1 cellular context compared by ENCODE assay signal in the genomic region with DNA sequence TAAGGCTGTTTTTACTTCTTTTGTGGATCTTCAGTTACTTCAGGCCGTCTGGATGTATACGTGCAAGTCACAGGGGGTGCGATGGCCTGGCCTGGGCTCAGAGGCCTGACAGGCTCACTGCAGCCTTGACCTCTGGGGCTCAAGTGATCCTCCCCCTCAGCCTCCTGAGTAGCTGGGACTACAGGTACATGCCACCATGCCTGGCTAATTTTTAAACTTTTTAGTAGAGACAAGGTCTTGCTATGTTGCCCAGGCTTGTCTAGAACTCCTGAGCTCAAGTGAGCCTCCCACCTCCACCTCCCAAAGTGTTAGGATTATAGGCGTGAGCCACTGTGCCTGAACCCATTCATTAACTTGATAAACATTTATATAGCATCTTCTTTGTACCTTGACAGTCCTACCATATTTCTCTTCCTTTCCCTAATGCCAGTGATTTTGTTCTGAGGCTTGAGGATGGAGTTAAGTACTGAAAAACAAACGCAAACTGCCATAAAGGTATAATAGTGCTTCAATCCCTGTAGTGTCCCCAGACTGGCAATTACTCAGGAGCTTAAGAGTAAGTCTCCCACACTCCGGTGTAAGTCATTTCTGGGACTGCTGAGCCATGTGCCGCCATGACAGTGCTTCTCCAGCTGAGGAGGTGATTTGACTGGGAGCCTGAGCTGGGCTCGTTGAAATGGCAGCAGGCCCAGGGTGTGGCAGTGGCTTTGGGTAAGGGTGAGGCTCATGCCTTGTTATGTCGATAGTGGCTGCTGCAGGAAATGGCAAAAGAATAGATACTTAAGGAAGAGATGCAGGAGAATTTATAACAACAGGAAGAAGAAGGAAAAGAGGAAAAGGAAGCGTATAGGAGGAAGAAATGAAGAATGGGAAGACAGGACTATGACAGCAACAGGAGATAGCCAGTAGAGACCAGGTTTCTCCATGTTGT.
A peak's percentile ranks its signal among the peaks of the same experiment; 100 is the strongest.
TF ChIP-seq lines count a peak whose summit lies in the region.

No MANE protein-coding gene starts in this region.

TF ChIP-seq in HepG2, 621 proteins besides CTCF, POLR2A, EP300 and RAD21 (continues in another document):
- TF ChIP-seq FOSL1 (CRISPR knock-in tag; IDR thresholded peaks at IDR 0.05; ENCODE audit: borderline replicate concordance) (no peak), SOX6 (IDR thresholded peaks at IDR 0.05) (no peak), SOX6 (CRISPR knock-in tag; IDR thresholded peaks at IDR 0.05) (peak; percentile 48; the same call in 1 of the 2 replicates), NFIB (CRISPR knock-in tag; IDR thresholded peaks at IDR 0.05; ENCODE audit: borderline replicate concordance) (no peak), ZNF205 (CRISPR knock-in tag; IDR thresholded peaks at IDR 0.05) (no peak), ZNF891 (CRISPR knock-in tag; IDR thresholded peaks at IDR 0.05) (no peak), ZSCAN25 (CRISPR knock-in tag; IDR thresholded peaks at IDR 0.05) (no peak), SMAD9 (CRISPR knock-in tag; IDR thresholded peaks at IDR 0.05) (no peak), ZNF138 (CRISPR knock-in tag; IDR thresholded peaks at IDR 0.05; ENCODE audit: low read depth) (no peak), FOXA3 (CRISPR knock-in tag; IDR thresholded peaks at IDR 0.05) (peak; percentile 33; the same call in 1 of the 2 replicates), RORA (CRISPR knock-in tag; IDR thresholded peaks at IDR 0.05) (no peak), ZNF124 (CRISPR knock-in tag; IDR thresholded peaks at IDR 0.05) (peak; percentile 65; the same call in 1 of the 2 replicates), ZNF468 (CRISPR knock-in tag; IDR thresholded peaks at IDR 0.05) (no peak), NR2F1 (CRISPR knock-in tag; IDR thresholded peaks at IDR 0.05) (peak in 1 of 2 experiments; percentile 94; a peak in 2 of 4 replicates), ATAD3A (CRISPR knock-in tag; IDR thresholded peaks at IDR 0.05) (no peak), ZNF564 (CRISPR knock-in tag; IDR thresholded peaks at IDR 0.05) (no peak), MXI1 (IDR thresholded peaks at IDR 0.05; ENCODE audit: borderline replicate concordance, low read depth, low read length) (no peak), DR1 (CRISPR knock-in tag; IDR thresholded peaks at IDR 0.05) (no peak; the same call in 1 of the 2 replicates), NFE2L1 (CRISPR knock-in tag; IDR thresholded peaks at IDR 0.05; ENCODE audit: borderline replicate concordance) (no peak), ZKSCAN1 (IDR thresholded peaks at IDR 0.05; ENCODE audit: low read length) (no peak), JDP2 (CRISPR knock-in tag; IDR thresholded peaks at IDR 0.05; ENCODE audit: borderline replicate concordance) (no peak), MYC (CRISPR knock-in tag; IDR thresholded peaks at IDR 0.05; ENCODE audit: borderline replicate concordance) (no peak; the same call in 1 of the 2 replicates), ZMYM2 (CRISPR knock-in tag; IDR thresholded peaks at IDR 0.05) (peak; percentile 84), PHF5A (CRISPR knock-in tag; IDR thresholded peaks at IDR 0.05; ENCODE audit: low read depth, unreplicated experiment) (no peak), ZNF703 (CRISPR knock-in tag; IDR thresholded peaks at IDR 0.05; ENCODE audit: borderline replicate concordance) (no peak), FOSL2 (CRISPR knock-in tag; IDR thresholded peaks at IDR 0.05) (no peak), TRIM24 (CRISPR knock-in tag; IDR thresholded peaks at IDR 0.05) (no peak), FOXC1 (CRISPR knock-in tag; IDR thresholded peaks at IDR 0.05; ENCODE audit: borderline replicate concordance) (no peak; the same call in 1 of the 2 replicates), MTF1 (CRISPR knock-in tag; IDR thresholded peaks at IDR 0.05) (no peak), ZFX (CRISPR knock-in tag; IDR thresholded peaks at IDR 0.05; ENCODE audit: low read depth) (peak; percentile 60; the same call in 1 of the 2 replicates), ZNF24 (IDR thresholded peaks at IDR 0.05) (no peak), PLRG1 (conservative IDR thresholded peaks at IDR 0.05) (no peak), ZNF44 (CRISPR knock-in tag; IDR thresholded peaks at IDR 0.05) (no peak), DNMT1 (CRISPR knock-in tag; IDR thresholded peaks at IDR 0.05) (no peak), REPIN1 (CRISPR knock-in tag; IDR thresholded peaks at IDR 0.05; ENCODE audit: borderline replicate concordance, low read depth) (no peak)
- TF ChIP-seq, protein P1, sequence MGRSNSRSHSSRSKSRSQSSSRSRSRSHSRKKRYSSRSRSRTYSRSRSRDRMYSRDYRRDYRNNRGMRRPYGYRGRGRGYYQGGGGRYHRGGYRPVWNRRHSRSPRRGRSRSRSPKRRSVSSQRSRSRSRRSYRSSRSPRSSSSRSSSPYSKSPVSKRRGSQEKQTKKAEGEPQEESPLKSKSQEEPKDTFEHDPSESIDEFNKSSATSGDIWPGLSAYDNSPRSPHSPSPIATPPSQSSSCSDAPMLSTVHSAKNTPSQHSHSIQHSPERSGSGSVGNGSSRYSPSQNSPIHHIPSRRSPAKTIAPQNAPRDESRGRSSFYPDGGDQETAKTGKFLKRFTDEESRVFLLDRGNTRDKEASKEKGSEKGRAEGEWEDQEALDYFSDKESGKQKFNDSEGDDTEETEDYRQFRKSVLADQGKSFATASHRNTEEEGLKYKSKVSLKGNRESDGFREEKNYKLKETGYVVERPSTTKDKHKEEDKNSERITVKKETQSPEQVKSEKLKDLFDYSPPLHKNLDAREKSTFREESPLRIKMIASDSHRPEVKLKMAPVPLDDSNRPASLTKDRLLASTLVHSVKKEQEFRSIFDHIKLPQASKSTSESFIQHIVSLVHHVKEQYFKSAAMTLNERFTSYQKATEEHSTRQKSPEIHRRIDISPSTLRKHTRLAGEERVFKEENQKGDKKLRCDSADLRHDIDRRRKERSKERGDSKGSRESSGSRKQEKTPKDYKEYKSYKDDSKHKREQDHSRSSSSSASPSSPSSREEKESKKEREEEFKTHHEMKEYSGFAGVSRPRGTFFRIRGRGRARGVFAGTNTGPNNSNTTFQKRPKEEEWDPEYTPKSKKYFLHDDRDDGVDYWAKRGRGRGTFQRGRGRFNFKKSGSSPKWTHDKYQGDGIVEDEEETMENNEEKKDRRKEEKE (IDR thresholded peaks at IDR 0.05), result no peak
- TF ChIP-seq, protein P2, sequence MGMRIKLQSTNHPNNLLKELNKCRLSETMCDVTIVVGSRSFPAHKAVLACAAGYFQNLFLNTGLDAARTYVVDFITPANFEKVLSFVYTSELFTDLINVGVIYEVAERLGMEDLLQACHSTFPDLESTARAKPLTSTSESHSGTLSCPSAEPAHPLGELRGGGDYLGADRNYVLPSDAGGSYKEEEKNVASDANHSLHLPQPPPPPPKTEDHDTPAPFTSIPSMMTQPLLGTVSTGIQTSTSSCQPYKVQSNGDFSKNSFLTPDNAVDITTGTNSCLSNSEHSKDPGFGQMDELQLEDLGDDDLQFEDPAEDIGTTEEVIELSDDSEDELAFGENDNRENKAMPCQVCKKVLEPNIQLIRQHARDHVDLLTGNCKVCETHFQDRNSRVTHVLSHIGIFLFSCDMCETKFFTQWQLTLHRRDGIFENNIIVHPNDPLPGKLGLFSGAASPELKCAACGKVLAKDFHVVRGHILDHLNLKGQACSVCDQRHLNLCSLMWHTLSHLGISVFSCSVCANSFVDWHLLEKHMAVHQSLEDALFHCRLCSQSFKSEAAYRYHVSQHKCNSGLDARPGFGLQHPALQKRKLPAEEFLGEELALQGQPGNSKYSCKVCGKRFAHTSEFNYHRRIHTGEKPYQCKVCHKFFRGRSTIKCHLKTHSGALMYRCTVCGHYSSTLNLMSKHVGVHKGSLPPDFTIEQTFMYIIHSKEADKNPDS (CRISPR knock-in tag; IDR thresholded peaks at IDR 0.05), result 0 out of 2 replicates have a peak, but pooled peaks have one; percentile 23
- TF ChIP-seq, protein P3, sequence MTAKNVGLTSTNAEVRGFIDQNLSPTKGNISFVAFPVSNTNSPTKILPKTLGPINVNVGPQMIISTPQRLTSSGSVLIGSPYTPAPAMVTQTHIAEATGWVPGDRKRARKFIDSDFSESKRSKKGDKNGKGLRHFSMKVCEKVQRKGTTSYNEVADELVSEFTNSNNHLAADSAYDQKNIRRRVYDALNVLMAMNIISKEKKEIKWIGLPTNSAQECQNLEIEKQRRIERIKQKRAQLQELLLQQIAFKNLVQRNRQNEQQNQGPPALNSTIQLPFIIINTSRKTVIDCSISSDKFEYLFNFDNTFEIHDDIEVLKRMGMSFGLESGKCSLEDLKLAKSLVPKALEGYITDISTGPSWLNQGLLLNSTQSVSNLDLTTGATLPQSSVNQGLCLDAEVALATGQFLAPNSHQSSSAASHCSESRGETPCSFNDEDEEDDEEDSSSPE (CRISPR knock-in tag; IDR thresholded peaks at IDR 0.05), result no peak
- TF ChIP-seq, protein P4, sequence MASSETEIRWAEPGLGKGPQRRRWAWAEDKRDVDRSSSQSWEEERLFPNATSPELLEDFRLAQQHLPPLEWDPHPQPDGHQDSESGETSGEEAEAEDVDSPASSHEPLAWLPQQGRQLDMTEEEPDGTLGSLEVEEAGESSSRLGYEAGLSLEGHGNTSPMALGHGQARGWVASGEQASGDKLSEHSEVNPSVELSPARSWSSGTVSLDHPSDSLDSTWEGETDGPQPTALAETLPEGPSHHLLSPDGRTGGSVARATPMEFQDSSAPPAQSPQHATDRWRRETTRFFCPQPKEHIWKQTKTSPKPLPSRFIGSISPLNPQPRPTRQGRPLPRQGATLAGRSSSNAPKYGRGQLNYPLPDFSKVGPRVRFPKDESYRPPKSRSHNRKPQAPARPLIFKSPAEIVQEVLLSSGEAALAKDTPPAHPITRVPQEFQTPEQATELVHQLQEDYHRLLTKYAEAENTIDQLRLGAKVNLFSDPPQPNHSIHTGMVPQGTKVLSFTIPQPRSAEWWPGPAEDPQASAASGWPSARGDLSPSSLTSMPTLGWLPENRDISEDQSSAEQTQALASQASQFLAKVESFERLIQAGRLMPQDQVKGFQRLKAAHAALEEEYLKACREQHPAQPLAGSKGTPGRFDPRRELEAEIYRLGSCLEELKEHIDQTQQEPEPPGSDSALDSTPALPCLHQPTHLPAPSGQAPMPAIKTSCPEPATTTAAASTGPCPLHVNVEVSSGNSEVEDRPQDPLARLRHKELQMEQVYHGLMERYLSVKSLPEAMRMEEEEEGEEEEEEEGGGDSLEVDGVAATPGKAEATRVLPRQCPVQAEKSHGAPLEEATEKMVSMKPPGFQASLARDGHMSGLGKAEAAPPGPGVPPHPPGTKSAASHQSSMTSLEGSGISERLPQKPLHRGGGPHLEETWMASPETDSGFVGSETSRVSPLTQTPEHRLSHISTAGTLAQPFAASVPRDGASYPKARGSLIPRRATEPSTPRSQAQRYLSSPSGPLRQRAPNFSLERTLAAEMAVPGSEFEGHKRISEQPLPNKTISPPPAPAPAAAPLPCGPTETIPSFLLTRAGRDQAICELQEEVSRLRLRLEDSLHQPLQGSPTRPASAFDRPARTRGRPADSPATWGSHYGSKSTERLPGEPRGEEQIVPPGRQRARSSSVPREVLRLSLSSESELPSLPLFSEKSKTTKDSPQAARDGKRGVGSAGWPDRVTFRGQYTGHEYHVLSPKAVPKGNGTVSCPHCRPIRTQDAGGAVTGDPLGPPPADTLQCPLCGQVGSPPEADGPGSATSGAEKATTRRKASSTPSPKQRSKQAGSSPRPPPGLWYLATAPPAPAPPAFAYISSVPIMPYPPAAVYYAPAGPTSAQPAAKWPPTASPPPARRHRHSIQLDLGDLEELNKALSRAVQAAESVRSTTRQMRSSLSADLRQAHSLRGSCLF (CRISPR knock-in tag; IDR thresholded peaks at IDR 0.05; ENCODE audit: borderline replicate concordance), result no peak
- TF ChIP-seq, protein P5, sequence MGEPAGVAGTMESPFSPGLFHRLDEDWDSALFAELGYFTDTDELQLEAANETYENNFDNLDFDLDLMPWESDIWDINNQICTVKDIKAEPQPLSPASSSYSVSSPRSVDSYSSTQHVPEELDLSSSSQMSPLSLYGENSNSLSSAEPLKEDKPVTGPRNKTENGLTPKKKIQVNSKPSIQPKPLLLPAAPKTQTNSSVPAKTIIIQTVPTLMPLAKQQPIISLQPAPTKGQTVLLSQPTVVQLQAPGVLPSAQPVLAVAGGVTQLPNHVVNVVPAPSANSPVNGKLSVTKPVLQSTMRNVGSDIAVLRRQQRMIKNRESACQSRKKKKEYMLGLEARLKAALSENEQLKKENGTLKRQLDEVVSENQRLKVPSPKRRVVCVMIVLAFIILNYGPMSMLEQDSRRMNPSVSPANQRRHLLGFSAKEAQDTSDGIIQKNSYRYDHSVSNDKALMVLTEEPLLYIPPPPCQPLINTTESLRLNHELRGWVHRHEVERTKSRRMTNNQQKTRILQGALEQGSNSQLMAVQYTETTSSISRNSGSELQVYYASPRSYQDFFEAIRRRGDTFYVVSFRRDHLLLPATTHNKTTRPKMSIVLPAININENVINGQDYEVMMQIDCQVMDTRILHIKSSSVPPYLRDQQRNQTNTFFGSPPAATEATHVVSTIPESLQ (CRISPR knock-in tag; conservative IDR thresholded peaks at IDR 0.05), result no peak
- TF ChIP-seq, protein P6, sequence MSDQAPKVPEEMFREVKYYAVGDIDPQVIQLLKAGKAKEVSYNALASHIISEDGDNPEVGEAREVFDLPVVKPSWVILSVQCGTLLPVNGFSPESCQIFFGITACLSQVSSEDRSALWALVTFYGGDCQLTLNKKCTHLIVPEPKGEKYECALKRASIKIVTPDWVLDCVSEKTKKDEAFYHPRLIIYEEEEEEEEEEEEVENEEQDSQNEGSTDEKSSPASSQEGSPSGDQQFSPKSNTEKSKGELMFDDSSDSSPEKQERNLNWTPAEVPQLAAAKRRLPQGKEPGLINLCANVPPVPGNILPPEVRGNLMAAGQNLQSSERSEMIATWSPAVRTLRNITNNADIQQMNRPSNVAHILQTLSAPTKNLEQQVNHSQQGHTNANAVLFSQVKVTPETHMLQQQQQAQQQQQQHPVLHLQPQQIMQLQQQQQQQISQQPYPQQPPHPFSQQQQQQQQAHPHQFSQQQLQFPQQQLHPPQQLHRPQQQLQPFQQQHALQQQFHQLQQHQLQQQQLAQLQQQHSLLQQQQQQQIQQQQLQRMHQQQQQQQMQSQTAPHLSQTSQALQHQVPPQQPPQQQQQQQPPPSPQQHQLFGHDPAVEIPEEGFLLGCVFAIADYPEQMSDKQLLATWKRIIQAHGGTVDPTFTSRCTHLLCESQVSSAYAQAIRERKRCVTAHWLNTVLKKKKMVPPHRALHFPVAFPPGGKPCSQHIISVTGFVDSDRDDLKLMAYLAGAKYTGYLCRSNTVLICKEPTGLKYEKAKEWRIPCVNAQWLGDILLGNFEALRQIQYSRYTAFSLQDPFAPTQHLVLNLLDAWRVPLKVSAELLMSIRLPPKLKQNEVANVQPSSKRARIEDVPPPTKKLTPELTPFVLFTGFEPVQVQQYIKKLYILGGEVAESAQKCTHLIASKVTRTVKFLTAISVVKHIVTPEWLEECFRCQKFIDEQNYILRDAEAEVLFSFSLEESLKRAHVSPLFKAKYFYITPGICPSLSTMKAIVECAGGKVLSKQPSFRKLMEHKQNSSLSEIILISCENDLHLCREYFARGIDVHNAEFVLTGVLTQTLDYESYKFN (CRISPR knock-in tag; conservative IDR thresholded peaks at IDR 0.05), result peak; percentile 52; the same call in 1 of the 2 replicates
- TF ChIP-seq, protein P7, sequence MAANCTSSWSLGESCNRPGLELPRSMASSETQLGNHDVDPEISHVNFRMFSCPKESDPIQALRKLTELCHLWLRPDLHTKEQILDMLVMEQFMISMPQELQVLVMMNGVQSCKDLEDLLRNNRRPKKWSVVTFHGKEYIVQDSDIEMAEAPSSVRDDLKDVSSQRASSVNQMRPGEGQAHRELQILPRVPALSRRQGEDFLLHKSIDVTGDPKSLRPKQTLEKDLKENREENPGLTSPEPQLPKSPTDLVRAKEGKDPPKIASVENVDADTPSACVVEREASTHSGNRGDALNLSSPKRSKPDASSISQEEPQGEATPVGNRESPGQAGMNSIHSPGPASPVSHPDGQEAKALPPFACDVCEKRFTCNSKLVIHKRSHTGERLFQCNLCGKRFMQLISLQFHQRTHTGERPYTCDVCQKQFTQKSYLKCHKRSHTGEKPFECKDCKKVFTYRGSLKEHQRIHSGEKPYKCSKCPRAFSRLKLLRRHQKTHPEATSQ (CRISPR knock-in tag; IDR thresholded peaks at IDR 0.05; ENCODE audit: borderline replicate concordance), result peak; percentile 61; the same call in 1 of the 2 replicates
